14 cellular contexts compared by ENCODE assay signal in the genomic region with DNA sequence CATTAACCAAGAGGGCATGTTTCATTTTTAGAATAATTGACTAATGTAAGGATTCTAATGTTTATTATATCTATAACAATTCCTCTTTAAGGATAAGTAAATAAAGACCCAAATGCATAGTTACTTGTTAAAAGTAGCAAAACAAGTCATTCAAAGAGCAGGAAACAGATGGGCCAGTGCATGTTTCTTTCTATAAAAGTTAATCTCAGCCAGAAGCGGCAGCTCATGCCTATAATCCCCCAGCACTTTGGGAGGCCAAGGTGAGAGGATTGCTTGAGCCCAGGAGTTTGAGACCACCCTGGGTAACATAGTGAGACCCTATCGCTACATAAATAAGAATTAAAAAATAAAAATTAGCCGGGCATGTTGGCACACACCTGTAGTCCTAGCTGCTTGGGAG.
"Had no signal": no experiment of that assay in that cellular context is flagged by ENCODE, and none has a peak within 500 bp of the region (broad histone marks: within the 10 kb centered on the region; RNA-seq: fewer than 3 reads in every experiment).

No MANE protein-coding gene starts in this region.

- H3K36me3 Mint-ChIP-seq: stimulated activated effector memory CD8-positive, alpha-beta T cell treated with anti-CD3 and anti-CD28 coated beads, Interleukin-12 subunit alpha, Interleukin-12 subunit beta, amount 100 ng/mL, for 72 hours had no signal

- H3K9me3 ChIP-seq: colonic mucosa, pancreas, thoracic aorta had no signal

- H3K4me3 ChIP-seq: colonic mucosa, pancreas, thoracic aorta had no signal

- H3K27ac ChIP-seq: colonic mucosa, pancreas had no signal

- H3K36me3 ChIP-seq: colonic mucosa, pancreas, thoracic aorta had no signal

- H3K4me3 Mint-ChIP-seq: activated naive CD4-positive, alpha-beta T cell treated with anti-CD3 and anti-CD28 coated beads for 36 hours; stimulated activated effector memory CD8-positive, alpha-beta T cell treated with anti-CD3 and anti-CD28 coated beads, Interleukin-12 subunit alpha, Interleukin-12 subunit beta, amount 100 ng/mL, for 72 hours had no signal

- H3K9me3 Mint-ChIP-seq: activated naive CD4-positive, alpha-beta T cell treated with anti-CD3 and anti-CD28 coated beads for 36 hours; activated T-helper 2 cell treated with anti-CD3 and anti-CD28 coated beads, Interferon-gamma antibody, Interleukin-2, Interleukin-4, amounts not matched to agents 10 μg/mL and 5 μg/mL and 100 μg/mL, durations not matched to agents 14 hours and 24 hours and 36 hours; stimulated activated effector memory CD8-positive, alpha-beta T cell treated with anti-CD3 and anti-CD28 coated beads, Interleukin-12 subunit alpha, Interleukin-12 subunit beta, amount 100 ng/mL, for 72 hours had no signal

- DNase-seq: activated CD4-positive, alpha-beta T cell treated with anti-CD3 and anti-CD28 coated beads for 1 hour; activated CD4-positive, alpha-beta T cell treated with anti-CD3 and anti-CD28 coated beads, Interleukin-2, amount 50 U/mL, for 4 hours; activated naive CD4-positive, alpha-beta T cell treated with anti-CD3 and anti-CD28 coated beads for 36 hours; colonic mucosa; effector CD4-positive, alpha-beta T cell; foreskin fibroblast; hypothalamus; left ventricle myocardium superior; mesendoderm; pancreas; T1000 had no signal

- ATAC-seq: left ventricle myocardium superior; pancreas; stimulated activated effector memory CD8-positive, alpha-beta T cell treated with anti-CD3 and anti-CD28 coated beads, Interleukin-12 subunit alpha, Interleukin-12 subunit beta, amount 100 ng/mL, for 72 hours had no signal

- H3K27ac Mint-ChIP-seq: activated naive CD4-positive, alpha-beta T cell treated with anti-CD3 and anti-CD28 coated beads for 36 hours; activated T-helper 2 cell treated with anti-CD3 and anti-CD28 coated beads, Interferon-gamma antibody, Interleukin-2, Interleukin-4, amounts not matched to agents 10 μg/mL and 5 μg/mL and 100 μg/mL, durations not matched to agents 14 hours and 24 hours and 36 hours had no signal

- H3K27me3 ChIP-seq: colonic mucosa, pancreas had no signal

- H3K4me1 ChIP-seq: colonic mucosa had no signal
